1 cellular context compared by ENCODE assay signal in genomic region chr1:11735531-11735853, GRCh38.
TF ChIP-seq lines count a peak whose summit lies in the region.

No MANE protein-coding gene starts in this region.

TF ChIP-seq in liver, 16 proteins besides CTCF, POLR2A, EP300 and RAD21 (continued from another document):
- TF ChIP-seq REST (IDR thresholded peaks at IDR 0.05) (no peak), YY1 (IDR thresholded peaks at IDR 0.05) (no peak), MAX (IDR thresholded peaks at IDR 0.05) (no peak), SP1 (IDR thresholded peaks at IDR 0.05) (no peak), NR2F2 (IDR thresholded peaks at IDR 0.05) (no peak), JUND (IDR thresholded peaks at IDR 0.05) (no peak), EGR1 (IDR thresholded peaks at IDR 0.05; ENCODE audit: low read depth in 2 of 2) (no peak), RXRA (IDR thresholded peaks at IDR 0.05) (no peak)
